Comparison of ENCODE assay signal across 14 cellular contexts in genomic region chr1:179310271-179310670, GRCh38. TPM values are rescaled to one million over a fixed set of nuclear protein-coding genes. Genes with fewer than 3 reads are reported as not detected.
DNase-seq lines count a peak whose midpoint lies in the region; ATAC-seq and TF ChIP-seq lines count a peak whose summit lies in the region.
"Had no signal": no experiment of that assay in that cellular context is flagged by ENCODE, and none has a peak within 500 bp of the region (broad histone marks: within the 10 kb centered on the region; RNA-seq: fewer than 3 reads in every experiment).

No MANE protein-coding gene starts in this region.

- no peaks in the 10 kb centered on the region for H3K9me3 Mint-ChIP-seq in stimulated activated effector memory CD8-positive, alpha-beta T cell treated with anti-CD3 and anti-CD28 coated beads, Interleukin-12 subunit alpha, Interleukin-12 subunit beta, amount 100 ng/mL, for 72 hours

- POLR2A ChIA-PET in HEK293 (lab: Yijun Ruan, JAX), result no interaction called here

- peaks cover 78% of the 10 kb centered on the region for H3K36me3 Mint-ChIP-seq in stimulated activated effector memory CD8-positive, alpha-beta T cell treated with anti-CD3 and anti-CD28 coated beads, Interleukin-12 subunit alpha, Interleukin-12 subunit beta, amount 100 ng/mL, for 72 hours

- CTCF ChIA-PET in HEK293 (lab: Yijun Ruan, JAX), result no interaction called here

- no peaks in the 10 kb centered on the region for H3K9me3 ChIP-seq in HEK293 (ENCODE audit: control insufficient read depth, insufficient read depth, low read depth, low read length)
- H3K9me3 ChIP-seq: mucosa of descending colon had no signal

- in situ Hi-C loops in brain microvascular endothelial cell (cut with HindIII; ENCODE audit: low pct_ligation_motif_present, low sequenced_read_pairs), result no loop called here

- H3K27ac Mint-ChIP-seq in stimulated activated effector memory CD8-positive, alpha-beta T cell treated with anti-CD3 and anti-CD28 coated beads, Interleukin-12 subunit alpha, Interleukin-12 subunit beta, amount 100 ng/mL, for 72 hours, result no peak overlapping the region

- no peaks in the 10 kb centered on the region for H3K27me3 ChIP-seq in brain microvascular endothelial cell (replicated peaks)
- H3K27me3 ChIP-seq: cardiac muscle cell had no signal

- no peak overlapping the region for H3K4me3 Mint-ChIP-seq in stimulated activated effector memory CD8-positive, alpha-beta T cell treated with anti-CD3 and anti-CD28 coated beads, Interleukin-12 subunit alpha, Interleukin-12 subunit beta, amount 100 ng/mL, for 72 hours

- TF ChIP-seq CTCF in AG09309 (IDR thresholded peaks at IDR 0.05; ENCODE audit: control insufficient read depth, insufficient read depth, low read depth, low read length, missing control alignments) (no peak), HEK293 (tag by site-specific recombination; IDR thresholded peaks at IDR 0.05) (no peak), brain microvascular endothelial cell (IDR thresholded peaks at IDR 0.05; ENCODE audit: low read depth, low read length, missing control alignments) (no peak)

- H3K36me3 ChIP-seq in HEK293 (ENCODE audit: control insufficient read depth in 2 of 2, insufficient read depth in 1 of 2, low read length in 2 of 2) (peaks cover 0 to 26% of the 10 kb centered on the region in 2 experiments; a peak in 1 of 3 replicates), brain microvascular endothelial cell (replicated peaks) (peaks cover 4% of the 10 kb centered on the region)
- H3K36me3 ChIP-seq: cardiac muscle cell had no signal

- DNase-seq in AG09309 (ENCODE audit: low read depth) (peak; percentile 53), brain microvascular endothelial cell (peak; percentile 34), myocyte (ENCODE audit: low read depth) (peak; percentile 17), middle frontal gyrus (ENCODE audit: extremely low spot score, low spot score) (no peak), NCI-H748 (lab: John Stamatoyannopoulos, UW; ENCODE audit: unreplicated experiment) (no peak)
- no peak for DNase-seq in stimulated activated effector memory CD8-positive, alpha-beta T cell treated with anti-CD3 and anti-CD28 coated beads, Interleukin-12 subunit alpha, Interleukin-12 subunit beta, amount 100 ng/mL, for 72 hours (ENCODE audit: low spot score in 2 of 2)
- DNase-seq: activated CD4-positive, CD25-positive, alpha-beta regulatory T cell; mucosa of descending colon; NCI-H187; stimulated activated CD4-positive, alpha-beta T cell treated with anti-CD3 and anti-CD28 coated beads, Interleukin-4, amount 100 ng/mL, for 24 hours; stimulated activated naive CD8-positive, alpha-beta T cell treated with anti-CD3 and anti-CD28 coated beads, Interleukin-15, Interleukin-2, amounts not matched to agents 100 U/mL and 50 U/mL, for 24 hours had no signal

- no peak overlapping the region for H3K4me3 ChIP-seq in AG09309 (ENCODE audit: control insufficient read depth, low read depth, low read length)
- no peak overlapping the region for H3K4me3 ChIP-seq in HEK293 (ENCODE audit: low read depth, low read length)
- no peak overlapping the region for H3K4me3 ChIP-seq in brain microvascular endothelial cell (ENCODE audit: low read depth, low read length)
- H3K4me3 ChIP-seq: cardiac muscle cell, mucosa of descending colon had no signal

- H3K4me1 Mint-ChIP-seq in stimulated activated effector memory CD8-positive, alpha-beta T cell treated with anti-CD3 and anti-CD28 coated beads, Interleukin-12 subunit alpha, Interleukin-12 subunit beta, amount 100 ng/mL, for 72 hours, result peaks cover 31% of the 10 kb centered on the region

- no peak for ATAC-seq in stimulated activated effector memory CD8-positive, alpha-beta T cell treated with anti-CD3 and anti-CD28 coated beads, Interleukin-12 subunit alpha, Interleukin-12 subunit beta, amount 100 ng/mL, for 72 hours
- no peak for ATAC-seq in HG02610 (IDR thresholded peaks at IDR 0.05; ENCODE audit: unreplicated experiment)
- ATAC-seq: mucosa of descending colon had no signal

- H3K27ac ChIP-seq in HEK293 (ENCODE audit: extremely low read depth, low read depth, low read length) (no peak overlapping the region), brain microvascular endothelial cell (peak overlapping the region; percentile 50)
- H3K27ac ChIP-seq: cardiac muscle cell had no signal

- no peaks in the 10 kb centered on the region for H3K4me1 ChIP-seq in HEK293 (ENCODE audit: control insufficient read depth, insufficient read depth, low read length)

TF ChIP-seq in HEK293, 187 proteins besides CTCF, POLR2A, EP300 and RAD21:
- TF ChIP-seq ZNF837 (tag by site-specific recombination; IDR thresholded peaks at IDR 0.05), result no peak
- no peak for TF ChIP-seq GLI2 (tag by site-specific recombination; IDR thresholded peaks at IDR 0.05; ENCODE audit: borderline replicate concordance, low read depth)
- no peak for TF ChIP-seq ZNF580 (tag by site-specific recombination; IDR thresholded peaks at IDR 0.05)
- TF ChIP-seq ZNF664 (tag by site-specific recombination; IDR thresholded peaks at IDR 0.05), result peak; percentile 22; the same call in 1 of the 2 replicates
TF ChIP-seq in HEK293: peak in this region for 1.

RNA-seq across cellular contexts. Expression of gene SOAT1, which starts 16.7 kb away (rescaled TPM):
- 10.0 and 10.7 TPM in 2 replicates for total RNA-seq in myocyte
- 12.6 TPM for polyA plus RNA-seq in myocyte (2012)

RNA-seq across cellular contexts. Expression of gene AXDND1, which starts 55.5 kb away (rescaled TPM):
- not detected in 2 replicates for total RNA-seq in myocyte
- polyA plus RNA-seq in myocyte (2012), result 0.16 TPM

Comparison
In these comparisons a context has a peak if more than half of its experiments do, and no peak if none do; other contexts are left out.
1. DNase-seq: peak in AG09309 (single experiment), brain microvascular endothelial cell (single experiment) and myocyte (single experiment); none in stimulated activated effector memory CD8-positive, alpha-beta T cell treated with anti-CD3 and anti-CD28 coated beads, Interleukin-12 subunit alpha, Interleukin-12 subunit beta, amount 100 ng/mL, for 72 hours (0 of 2), middle frontal gyrus (single experiment) and NCI-H748 (single experiment).